8 cellular contexts compared by ENCODE assay signal in genomic region chrX:108091878-108092291, GRCh38. TPM values are rescaled to one million over a fixed set of nuclear protein-coding genes. Genes with fewer than 3 reads are reported as not detected.
DNase-seq lines count a peak whose midpoint lies in the region; TF ChIP-seq lines count a peak whose summit lies in the region.

No MANE protein-coding gene starts in this region.

- H3K9me2 ChIP-seq in GM23248 (ENCODE audit: insufficient read depth) = no peaks in the 10 kb centered on the region

- no peaks in the 10 kb centered on the region for H3K9me3 ChIP-seq in GM23248 (ENCODE audit: low read depth)
- H3K9me3 ChIP-seq in mononuclear cell (ENCODE audit: low read depth, low read length) = no peaks in the 10 kb centered on the region

- DNase-seq in activated CD4-positive, CD25-positive, alpha-beta regulatory T cell (lab: John Stamatoyannopoulos, UW) = peak; percentile 1 to 8 (median 6)
- DNase-seq in activated CD4-positive, CD25-positive, alpha-beta regulatory T cell treated with anti-CD3 and anti-CD28 coated beads, Interleukin-2, amount 50 U/mL, for 72 hours = no peak
- DNase-seq in GM23248 = peak; percentile 33
- no peak for DNase-seq in LNCaP clone FGC (ENCODE audit: low read depth)
- DNase-seq in cerebellum (ENCODE audit: low spot score) = peak; percentile 34
- DNase-seq in KBM-7 = no peak
- no peak for DNase-seq in NCI-H1930 (lab: John Stamatoyannopoulos, UW)

- peak overlapping the region; percentile 100 for H3K9ac ChIP-seq in GM23248

- H3K79me2 ChIP-seq in GM23248 (ENCODE audit: insufficient read depth) = peaks cover 37% of the 10 kb centered on the region

- H3K4me3 ChIP-seq in GM23248 (peak overlapping the region; percentile 94), LNCaP clone FGC (ENCODE audit: low read depth, low read length) (peak overlapping the region; percentile 78), mononuclear cell (ENCODE audit: low read length) (peak overlapping the region; percentile 66)

- no peak for TF ChIP-seq CTCF in LNCaP clone FGC (IDR thresholded peaks at IDR 0.05; ENCODE audit: control insufficient read depth, extremely low read depth, insufficient read depth)

- peaks cover 8% of the 10 kb centered on the region; the same call in 1 of the 2 replicates for H3K4me1 ChIP-seq in GM23248 (ENCODE audit: insufficient read depth)
- peaks cover 9% of the 10 kb centered on the region for H3K4me1 ChIP-seq in mononuclear cell (ENCODE audit: insufficient read depth, low read length)

- in situ Hi-C loops in GM23248 (cut with MboI) (no loop called here), KBM-7 (cut with MboI; ENCODE audit: low pct_unique_long_range_greater_than_20kb, low sequenced_read_pairs) (no loop called here)

- WGBS in GM23248 (ENCODE audit: low coverage in 1 of 2, low lambda C conversion rate in 2 of 2, missing lambda C conversion rate in 2 of 2), 2 experiments = 0 to 3% methylated on average over 5 to 15 of the region's 15 CpGs

- no peaks in the 10 kb centered on the region for H4K20me1 ChIP-seq in GM23248 (ENCODE audit: insufficient read depth)

- peak overlapping the region; percentile 15; the same call in 1 of the 2 replicates for H3K27ac ChIP-seq in GM23248

- peak overlapping the region; percentile 72 for H3K4me2 ChIP-seq in GM23248 (ENCODE audit: unreplicated experiment)

- H3K36me3 ChIP-seq in GM23248 (ENCODE audit: low read depth) = peaks cover 2% of the 10 kb centered on the region; the same call in 1 of the 2 replicates

- no peaks in the 10 kb centered on the region for H3K27me3 ChIP-seq in GM23248 (replicated peaks; ENCODE audit: insufficient read depth)
- no peaks in the 10 kb centered on the region for H3K27me3 ChIP-seq in mononuclear cell (ENCODE audit: insufficient read depth, low read length)

- peak overlapping the region; percentile 99 for H2AFZ ChIP-seq in GM23248

- no peaks in the 10 kb centered on the region; the same call in 1 of the 2 replicates for H3F3A ChIP-seq in GM23248 (ENCODE audit: insufficient read depth)

RNA-seq across cellular contexts. Expression of gene ATG4A, which starts 0.3 kb away (rescaled TPM):
- 6.3 and 8.2 TPM in 2 replicates for total RNA-seq in GM23248 (2014; rRNA removed; shearing (Covaris generic))
- polyA plus RNA-seq in GM23248 (2016; fragmentation: Nextera tagmentation; extraction: Ambion mirVana) = 8.9 and 11.5 TPM in 2 replicates
- total RNA-seq in cerebellum (6.3 TPM), mononuclear cell (4.7 TPM)

RNA-seq across cellular contexts. Expression of gene PSMD10, which starts 0.5 kb away (rescaled TPM):
- 70.5 and 94.5 TPM in 2 replicates for total RNA-seq in GM23248 (2014; rRNA removed; shearing (Covaris generic))
- polyA plus RNA-seq in GM23248 (2016; fragmentation: Nextera tagmentation; extraction: Ambion mirVana) = 68.2 and 71.0 TPM in 2 replicates
- total RNA-seq in cerebellum = 53.2 TPM
- 31.7 TPM for total RNA-seq in mononuclear cell

RNA-seq across cellular contexts. Expression of gene VSIG1, which starts 47.0 kb away (rescaled TPM):
- not detected in 2 replicates for total RNA-seq in GM23248 (2014; rRNA removed; shearing (Covaris generic))
- not detected in 2 replicates for polyA plus RNA-seq in GM23248 (2016; fragmentation: Nextera tagmentation; extraction: Ambion mirVana)
- total RNA-seq in cerebellum = 0.45 TPM
- 6.3 TPM for total RNA-seq in mononuclear cell

Comparison
In these comparisons a context has a peak if more than half of its experiments do, and no peak if none do; other contexts are left out.
1. DNase-seq: peak in activated CD4-positive, CD25-positive, alpha-beta regulatory T cell (4 of 4), GM23248 (single experiment) and cerebellum (single experiment); none in activated CD4-positive, CD25-positive, alpha-beta regulatory T cell treated with anti-CD3 and anti-CD28 coated beads, Interleukin-2, amount 50 U/mL, for 72 hours (single experiment), LNCaP clone FGC (single experiment), KBM-7 (single experiment) and NCI-H1930 (0 of 2).
2. Peak in every context shown above with its lines, with median percentiles within 50 percentile points of each other: H3K4me3 ChIP-seq.